8 cellular contexts compared by ENCODE assay signal in genomic region chr19:4723465-4724251, GRCh38. TPM values are rescaled to one million over a fixed set of nuclear protein-coding genes. Genes with fewer than 3 reads are reported as not detected.
DNase-seq lines count a peak whose midpoint lies in the region; ATAC-seq and TF ChIP-seq lines count a peak whose summit lies in the region.

DPP9 (minus strand) TSS chr19:4723842; CDS start chr19:4719906, 3,936 bp downstream.

- H3K4me3 ChIP-seq in breast epithelium: peak within 1 kb of the TSS; percentile 67 to 99 (median 92)
- peak within 1 kb of the TSS; percentile 100 for H3K4me3 ChIP-seq in iPS-18c (ENCODE audit: insufficient read depth, low read depth, low read length)
- peak within 1 kb of the TSS; percentile 96 to 100 (median 99) for H3K4me3 ChIP-seq in skeletal muscle tissue (ENCODE audit: low read length in 3 of 3)

- in situ Hi-C loops in ACHN (cut with HindIII; ENCODE audit: low pct_ligation_motif_present, low pct_unique_long_range_greater_than_20kb, low sequenced_read_pairs): no loop called here

- TF ChIP-seq CTCF in VCaP (conservative IDR thresholded peaks at IDR 0.05) (no peak), breast epithelium (IDR thresholded peaks at IDR 0.05) (peak; percentile 53 to 75 (median 67))

- peak; percentile 95 for DNase-seq in ACHN
- DNase-seq in NCI-H2196 treated with DMSO at 0.1 percent for 48 hours (lab: John Stamatoyannopoulos, UW; ENCODE audit: unreplicated experiment): peak; percentile 97
- DNase-seq in breast epithelium (ENCODE audit: low spot score in 2 of 2): peak; percentile 96 to 99

- H3K27ac ChIP-seq in VCaP (peak within 1 kb of the TSS; percentile 73), breast epithelium (peak within 1 kb of the TSS; percentile 95 to 96), skeletal muscle tissue (ENCODE audit: low read depth, low read length) (peak within 1 kb of the TSS; percentile 90)

- H3K9me3 ChIP-seq in breast epithelium (no peaks in the 10 kb centered on the region), iPS-18c (ENCODE audit: control insufficient read depth, insufficient read depth, low read length) (no peaks in the 10 kb centered on the region), skeletal muscle tissue (ENCODE audit: control insufficient read depth in 3 of 3, low read length in 3 of 3) (no peaks in the 10 kb centered on the region)

- peak within 1 kb of the TSS; percentile 94 to 99 (median 94) for H3K9ac ChIP-seq in skeletal muscle tissue (ENCODE audit: low read depth in 1 of 3, low read length in 3 of 3)

- intact Hi-C loops in breast epithelium (cut with DNase I; ENCODE audit: low total_unique reads): loop anchor here (1.0 kb wide), 1 partner anchor 26 kb away; no protein-coding TSS in a partner anchor

- no peaks in the 10 kb centered on the region for H3K27me3 ChIP-seq in breast epithelium
- no peaks in the 10 kb centered on the region for H3K27me3 ChIP-seq in skeletal muscle tissue (ENCODE audit: control insufficient read depth in 3 of 3, insufficient read depth in 3 of 3, low read length in 3 of 3)

- H3K4me1 ChIP-seq in breast epithelium (peaks cover 9 to 12% of the 10 kb centered on the region in 2 donors), skeletal muscle tissue (ENCODE audit: control insufficient read depth in 3 of 3, insufficient read depth in 3 of 3, low read length in 3 of 3) (peaks cover 22 to 35% (median 26%) of the 10 kb centered on the region in 3 donors)

- peak; percentile 82 for ATAC-seq in GM18870 (IDR thresholded peaks at IDR 0.05; ENCODE audit: unreplicated experiment)
- ATAC-seq in HG03135 (IDR thresholded peaks at IDR 0.05; ENCODE audit: unreplicated experiment): peak; percentile 90

- no peaks in the 10 kb centered on the region for H3K36me3 ChIP-seq in breast epithelium
- H3K36me3 ChIP-seq in skeletal muscle tissue (ENCODE audit: control insufficient read depth in 3 of 3, insufficient read depth in 3 of 3, low read length in 3 of 3): peaks cover 14 to 23% (median 22%) of the 10 kb centered on the region in 3 donors

- no peak for TF ChIP-seq POLR2A in breast epithelium (IDR thresholded peaks at IDR 0.05)

RNA-seq across cellular contexts. Expression of gene DPP9, which starts in this region (rescaled TPM):
- total RNA-seq in breast epithelium (10 to 100 TPM; 33.6 to 74.1 (median 49.6) TPM), skeletal muscle tissue (16.2 TPM)

Comparison
In these comparisons a context has a peak if more than half of its experiments do, and no peak if none do; other contexts are left out.
1. Peak in every context shown above with its lines: DNase-seq, ATAC-seq, H3K4me3 ChIP-seq and H3K27ac ChIP-seq.